In genomic region chr2:3465844-3466481, GRCh38 we compare ENCODE assay signal across 9 cellular contexts. TPM values are rescaled to one million over a fixed set of nuclear protein-coding genes. Genes with fewer than 3 reads are reported as not detected.
DNase-seq lines count a peak whose midpoint lies in the region; ATAC-seq, FAIRE-seq and TF ChIP-seq lines count a peak whose summit lies in the region.
"Had no signal": no experiment of that assay in that cellular context is flagged by ENCODE, and none has a peak within 500 bp of the region (broad histone marks: within the 10 kb centered on the region; RNA-seq: fewer than 3 reads in every experiment).

No MANE protein-coding gene starts in this region.

- H3K4me1 ChIP-seq in left ventricle myocardium inferior (peaks cover 49% of the 10 kb centered on the region), upper lobe of right lung (peaks cover 12% of the 10 kb centered on the region)

- no peak overlapping the region for H3K4me3 Mint-ChIP-seq in activated T-helper 17 cell treated with anti-CD3 and anti-CD28 coated beads, Interleukin-2, amount 50 U/mL, for 72 hours

- no peaks in the 10 kb centered on the region for H3K9me3 Mint-ChIP-seq in activated T-helper 17 cell treated with anti-CD3 and anti-CD28 coated beads, Interleukin-2, amount 50 U/mL, for 72 hours

- no peak overlapping the region for H3K27ac Mint-ChIP-seq in activated T-helper 17 cell treated with anti-CD3 and anti-CD28 coated beads, Interleukin-2, amount 50 U/mL, for 72 hours

- TF ChIP-seq CTCF in astrocyte of the cerebellum (IDR thresholded peaks at IDR 0.05; ENCODE audit: low read depth, low read length, missing control alignments) (no peak), left ventricle myocardium inferior (IDR thresholded peaks at IDR 0.05; ENCODE audit: borderline replicate concordance) (no peak), upper lobe of right lung (IDR thresholded peaks at IDR 0.05) (no peak)

- H3K36me3 ChIP-seq in left ventricle myocardium inferior (peaks cover 42% of the 10 kb centered on the region), upper lobe of right lung (peaks cover 70% of the 10 kb centered on the region)

- H3K4me3 ChIP-seq in astrocyte of the cerebellum (ENCODE audit: low read depth, low read length) (no peak overlapping the region), left ventricle myocardium inferior (no peak overlapping the region), upper lobe of right lung (no peak overlapping the region)

- no peaks in the 10 kb centered on the region for H3K4me1 Mint-ChIP-seq in activated T-helper 17 cell treated with anti-CD3 and anti-CD28 coated beads, Interleukin-2, amount 50 U/mL, for 72 hours

- H3K27me3 ChIP-seq in left ventricle myocardium inferior (ENCODE audit: low read depth) (no peaks in the 10 kb centered on the region), upper lobe of right lung (no peaks in the 10 kb centered on the region)

- peaks cover 56% of the 10 kb centered on the region for H3K36me3 Mint-ChIP-seq in activated T-helper 17 cell treated with anti-CD3 and anti-CD28 coated beads, Interleukin-2, amount 50 U/mL, for 72 hours (ENCODE audit: low read depth)

- DNase-seq in HTR-8/SVneo (ENCODE audit: insufficient read length, low spot score) = peak; percentile 84
- DNase-seq in astrocyte of the cerebellum (ENCODE audit: low read depth) = peak; percentile 83
- no peak for DNase-seq in left ventricle myocardium inferior
- DNase-seq in upper lobe of right lung = no peak
- no peak for DNase-seq in posterior vena cava (ENCODE audit: low spot score)
- no peak for DNase-seq in NCI-H345 treated with DMSO at 0.1 percent for 48 hours (lab: John Stamatoyannopoulos, UW; ENCODE audit: unreplicated experiment)
- no peak for DNase-seq in C1 segment of cervical spinal cord (lab: John Stamatoyannopoulos, UW)
- DNase-seq: NCI-H1417 treated with DMSO at 0.1 percent for 48 hours had no signal

- intact Hi-C loops in left ventricle myocardium inferior (cut with micrococcal nuclease) (no loop called here), upper lobe of right lung (cut with DNase I) (no loop called here), posterior vena cava (cut with DNase I) (no loop called here)

- peak; percentile 96 for FAIRE-seq in HTR-8/SVneo (lab: Jason Lieb, UNC)

- H3K27ac ChIP-seq in left ventricle myocardium inferior (replicated peaks) (peak overlapping the region; percentile 76), upper lobe of right lung (peak overlapping the region; percentile 36)

- ATAC-seq in upper lobe of right lung = no peak
- ATAC-seq in activated T-helper 17 cell treated with anti-CD3 and anti-CD28 coated beads, Interleukin-2, amount 50 U/mL, for 72 hours (replicated peaks) = no peak

- in situ Hi-C loops in astrocyte of the cerebellum (cut with HindIII; ENCODE audit: low sequenced_read_pairs) = no loop called here

- no peaks in the 10 kb centered on the region for H3K9me3 ChIP-seq in left ventricle myocardium inferior (replicated peaks)
- H3K9me3 ChIP-seq in upper lobe of right lung = no peaks in the 10 kb centered on the region

- H3K27me3 Mint-ChIP-seq in activated T-helper 17 cell treated with anti-CD3 and anti-CD28 coated beads, Interleukin-2, amount 50 U/mL, for 72 hours = no peaks in the 10 kb centered on the region

RNA-seq across cellular contexts. Expression of gene ADI1, which starts 53.4 kb away (rescaled TPM):
- total RNA-seq in left ventricle myocardium inferior (195 TPM), upper lobe of right lung (66.8 TPM), posterior vena cava (10 to 100 TPM; 29.5 to 43.2 TPM)
- total RNA-seq in activated T-helper 17 cell treated with anti-CD3 and anti-CD28 coated beads, Interleukin-2, amount 50 U/mL, for 72 hours = 10 to 100 TPM; 25.8 to 26.0 TPM

Comparison
In these comparisons a context has a peak if more than half of its experiments do, and no peak if none do; other contexts are left out.
1. DNase-seq: peak in HTR-8/SVneo (single experiment) and astrocyte of the cerebellum (single experiment); none in left ventricle myocardium inferior (single experiment), upper lobe of right lung (single experiment), posterior vena cava (single experiment), NCI-H345 treated with DMSO at 0.1 percent for 48 hours (single experiment) and C1 segment of cervical spinal cord (0 of 14).